In genomic region chr10:44395902-44396670, GRCh38 we compare ENCODE assay signal across 14 cellular contexts. TPM values are rescaled to one million over a fixed set of nuclear protein-coding genes. Genes with fewer than 3 reads are reported as not detected.
"Had no signal": no experiment of that assay in that cellular context is flagged by ENCODE, and none has a peak within 500 bp of the region (broad histone marks: within the 10 kb centered on the region; RNA-seq: fewer than 3 reads in every experiment).

No MANE protein-coding gene starts in this region.

- H3K9me3 ChIP-seq: body of pancreas had no signal

- ATAC-seq: activated CD8-positive, alpha-beta T cell treated with anti-CD3 and anti-CD28 coated beads for 36 hours; esophagus mucosa; stimulated activated naive B cell treated with anti-CD40 and anti-IgM and Interleukin-4, amounts not matched to agents 10 μg/mL and 1 μg/mL and 100 μg/mL, for 72 hours had no signal

- H3K4me1 Mint-ChIP-seq: activated naive CD4-positive, alpha-beta T cell treated with anti-CD3 and anti-CD28 coated beads, Interleukin-2, amount 50 U/mL, for 24 hours; central memory CD8-positive, alpha-beta T cell; stimulated activated naive B cell treated with anti-CD40 and anti-IgM and Interleukin-4, amounts not matched to agents 10 μg/mL and 1 μg/mL and 100 μg/mL, for 72 hours had no signal

- H3K9me3 Mint-ChIP-seq: activated CD8-positive, alpha-beta T cell treated with anti-CD3 and anti-CD28 coated beads for 36 hours; activated naive CD4-positive, alpha-beta T cell treated with anti-CD3 and anti-CD28 coated beads, Interleukin-2, amount 50 U/mL, for 24 hours; activated T-helper 2 cell treated with anti-CD3 and anti-CD28 coated beads, Interferon-gamma antibody, Interleukin-2, Interleukin-4, amounts not matched to agents 10 μg/mL and 5 μg/mL and 100 μg/mL, durations not matched to agents 14 hours and 24 hours and 36 hours; central memory CD8-positive, alpha-beta T cell; stimulated activated naive B cell treated with anti-CD40 and anti-IgM and Interleukin-4, amounts not matched to agents 10 μg/mL and 1 μg/mL and 100 μg/mL, for 72 hours had no signal

- H3K4me3 Mint-ChIP-seq: activated CD8-positive, alpha-beta T cell treated with anti-CD3 and anti-CD28 coated beads for 36 hours; activated naive CD4-positive, alpha-beta T cell treated with anti-CD3 and anti-CD28 coated beads, Interleukin-2, amount 50 U/mL, for 24 hours; central memory CD8-positive, alpha-beta T cell; stimulated activated naive B cell treated with anti-CD40 and anti-IgM and Interleukin-4, amounts not matched to agents 10 μg/mL and 1 μg/mL and 100 μg/mL, for 72 hours had no signal

- DNase-seq: activated CD8-positive, alpha-beta T cell treated with anti-CD3 and anti-CD28 coated beads for 36 hours; activated T-cell treated with anti-CD3 and anti-CD28 coated beads for 4 hours; body of pancreas; dermis blood vessel endothelial cell; glutamatergic neuron; stimulated activated CD4-positive, alpha-beta T cell treated with anti-CD3 and anti-CD28 coated beads, Interleukin-2, amount 100 ng/mL, for 24 hours; stimulated activated naive B cell treated with anti-CD40 and anti-IgM and Interleukin-4, amounts not matched to agents 10 μg/mL and 1 μg/mL and 100 μg/mL, for 72 hours; T1000; trophoblast cell had no signal

- H3K27ac ChIP-seq: body of pancreas, VCaP had no signal

- H3K36me3 Mint-ChIP-seq: activated naive CD4-positive, alpha-beta T cell treated with anti-CD3 and anti-CD28 coated beads, Interleukin-2, amount 50 U/mL, for 24 hours; stimulated activated naive B cell treated with anti-CD40 and anti-IgM and Interleukin-4, amounts not matched to agents 10 μg/mL and 1 μg/mL and 100 μg/mL, for 72 hours had no signal

- H3K27ac Mint-ChIP-seq: activated CD8-positive, alpha-beta T cell treated with anti-CD3 and anti-CD28 coated beads for 36 hours; activated T-helper 2 cell treated with anti-CD3 and anti-CD28 coated beads, Interferon-gamma antibody, Interleukin-2, Interleukin-4, amounts not matched to agents 10 μg/mL and 5 μg/mL and 100 μg/mL, durations not matched to agents 14 hours and 24 hours and 36 hours; stimulated activated naive B cell treated with anti-CD40 and anti-IgM and Interleukin-4, amounts not matched to agents 10 μg/mL and 1 μg/mL and 100 μg/mL, for 72 hours had no signal

- H3K4me3 ChIP-seq: body of pancreas had no signal

- H3K27me3 ChIP-seq: body of pancreas had no signal

RNA-seq across cellular contexts. Expression of gene CXCL12, which starts 11.2 kb away (rescaled TPM):
- total RNA-seq: activated CD8-positive, alpha-beta T cell treated with anti-CD3 and anti-CD28 coated beads for 36 hours; activated T-helper 2 cell treated with anti-CD3 and anti-CD28 coated beads, Interferon-gamma antibody, Interleukin-2, Interleukin-4, amounts not matched to agents 10 μg/mL and 5 μg/mL and 100 μg/mL, durations not matched to agents 14 hours and 24 hours and 36 hours had no signal
